Comparison of ENCODE assay signal across 10 cellular contexts in the genomic region with DNA sequence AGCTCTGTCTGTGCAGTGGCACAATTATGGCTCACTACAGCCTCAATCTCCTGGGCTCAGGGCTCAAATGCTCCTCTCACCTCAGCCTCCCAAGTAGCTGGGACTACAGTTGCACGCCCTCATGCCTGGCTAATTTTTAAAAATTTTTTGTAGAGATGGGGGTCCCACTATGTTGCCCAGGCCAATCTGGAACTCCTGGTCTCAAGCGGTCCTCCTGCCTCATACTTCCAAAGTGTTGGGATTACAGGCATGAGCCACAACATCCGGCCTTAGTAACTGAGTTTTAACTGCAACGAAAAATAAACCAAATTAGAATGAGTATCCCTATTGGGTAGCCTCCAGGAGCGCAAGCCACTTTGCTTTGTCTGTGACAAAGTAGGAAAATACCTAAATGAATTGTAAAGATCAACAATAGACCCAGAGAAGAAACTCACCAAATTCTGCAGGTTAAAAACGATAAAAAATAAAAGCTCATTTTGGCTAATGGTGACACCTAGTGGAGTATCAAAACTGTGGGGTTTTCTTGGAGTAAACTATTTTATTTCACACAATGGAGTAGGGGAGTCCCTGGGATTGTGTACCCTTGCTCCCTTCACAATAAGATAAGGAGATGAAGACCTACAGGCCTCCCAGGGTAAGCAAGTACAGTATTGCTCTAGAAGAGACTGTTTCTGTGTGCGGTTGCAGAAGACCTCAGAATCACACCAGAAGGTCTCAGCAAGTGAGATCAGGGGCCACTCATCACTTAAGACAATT. TPM values are rescaled to one million over a fixed set of nuclear protein-coding genes. Genes with fewer than 3 reads are reported as not detected.
DNase-seq lines count a peak whose midpoint lies in the region; ATAC-seq and TF ChIP-seq lines count a peak whose summit lies in the region.
"Had no signal": no experiment of that assay in that cellular context is flagged by ENCODE, and none has a peak within 500 bp of the region (broad histone marks: within the 10 kb centered on the region; RNA-seq: fewer than 3 reads in every experiment).

No MANE protein-coding gene starts in this region.

- in situ Hi-C loops in Caki2 (cut with HindIII; ENCODE audit: low pct_unique_long_range_greater_than_20kb, low sequenced_read_pairs) = no loop called here

- ATAC-seq in HG03378 (IDR thresholded peaks at IDR 0.05; ENCODE audit: unreplicated experiment) (no peak), GM21515 (IDR thresholded peaks at IDR 0.05; ENCODE audit: unreplicated experiment) (no peak), HG02763 (IDR thresholded peaks at IDR 0.05; ENCODE audit: unreplicated experiment) (no peak)

- H3K27ac ChIP-seq in SK-N-MC (no peak overlapping the region), fibroblast of lung (ENCODE audit: insufficient read depth, low read length) (no peak overlapping the region), neuronal stem cell (replicated peaks; ENCODE audit: low read length) (no peak overlapping the region)
- H3K27ac ChIP-seq: SJCRH30 had no signal

- H2AK5ac ChIP-seq in neuronal stem cell (ENCODE audit: low read depth, low read length) = no peak overlapping the region

- no peak overlapping the region for H3K18ac ChIP-seq in neuronal stem cell (ENCODE audit: low read length)

- no peak overlapping the region for H2BK12ac ChIP-seq in neuronal stem cell (ENCODE audit: low read length)

- no peak overlapping the region for H4K8ac ChIP-seq in neuronal stem cell (ENCODE audit: low read depth, low read length)

- peak; percentile 38 to 67 for TF ChIP-seq CTCF in fibroblast of lung (conservative IDR thresholded peaks at IDR 0.05 in 1 of 2, IDR thresholded peaks at IDR 0.05 in 1 of 2; ENCODE audit: low read depth in 1 of 2, low read length in 2 of 2)

- H3K23ac ChIP-seq in neuronal stem cell (ENCODE audit: low read depth, low read length, poor library complexity) = no peak overlapping the region

- no peak overlapping the region for H3K14ac ChIP-seq in neuronal stem cell (ENCODE audit: low read length)

- no peak overlapping the region for H2BK15ac ChIP-seq in neuronal stem cell (ENCODE audit: low read length)

- no peaks in the 10 kb centered on the region for H4K20me1 ChIP-seq in fibroblast of lung (ENCODE audit: control insufficient read depth, extremely low read depth, insufficient read depth, low read length)

- H3K4me2 ChIP-seq in fibroblast of lung (ENCODE audit: extremely low read depth, insufficient read depth, low read length) (no peak overlapping the region), neuronal stem cell (ENCODE audit: insufficient read depth, low read length, poor library complexity, severe bottlenecking) (no peak overlapping the region)

- peak overlapping the region; percentile 19 for H2AFZ ChIP-seq in fibroblast of lung (ENCODE audit: low read length)
- H2AFZ ChIP-seq in neuronal stem cell (ENCODE audit: low read length) = peak overlapping the region; percentile 54

- H2BK5ac ChIP-seq in neuronal stem cell (ENCODE audit: low read length) = no peak overlapping the region

- H3K79me2 ChIP-seq in fibroblast of lung (ENCODE audit: control insufficient read depth, insufficient read depth, low read length) = no peaks in the 10 kb centered on the region

- H2BK120ac ChIP-seq in neuronal stem cell (ENCODE audit: low read depth, low read length) = no peak overlapping the region

- no peaks in the 10 kb centered on the region for H3K79me1 ChIP-seq in neuronal stem cell (ENCODE audit: low read depth, low read length)

- DNase-seq in Caki2 (ENCODE audit: low read depth) (peak; percentile 52), HT1080 (ENCODE audit: low read depth) (peak; percentile 60), SK-N-MC (ENCODE audit: low read depth, low spot score) (peak; percentile 20), fibroblast of lung (ENCODE audit: low read depth in 2 of 2) (peak; percentile 26 to 63), neuronal stem cell (ENCODE audit: low spot score) (peak; percentile 26)

- H3K27me3 ChIP-seq in fibroblast of lung (ENCODE audit: control insufficient read depth, insufficient read depth, low read length) (no peaks in the 10 kb centered on the region), neuronal stem cell (ENCODE audit: control insufficient read depth in 3 of 3, insufficient read depth in 3 of 3, low read depth in 1 of 3, low read length in 3 of 3) (no peaks in the 10 kb centered on the region)

- H3K4ac ChIP-seq in neuronal stem cell (ENCODE audit: low read length) = no peak overlapping the region

- WGBS in neuronal stem cell (ENCODE audit: extremely low coverage in 2 of 2, insufficient read length in 2 of 2, insufficient replicate concordance in 1 of 2), 2 donors = no CpG with 5 or more reads among the region's 7 CpGs

- H3K9ac ChIP-seq in SK-N-MC (ENCODE audit: insufficient read length) = no peak overlapping the region
- no peak overlapping the region for H3K9ac ChIP-seq in fibroblast of lung (ENCODE audit: insufficient read depth, low read length)
- no peak overlapping the region for H3K9ac ChIP-seq in neuronal stem cell (ENCODE audit: low read depth, low read length, poor library complexity)

- H3K9me3 ChIP-seq in SK-N-MC (ENCODE audit: low read depth, low read length) (no peaks in the 10 kb centered on the region), fibroblast of lung (ENCODE audit: control insufficient read depth, insufficient read depth, low read depth, low read length) (no peaks in the 10 kb centered on the region), neuronal stem cell (replicated peaks in 1 of 2; ENCODE audit: control insufficient read depth in 2 of 2, insufficient read depth in 1 of 2, low read depth in 1 of 2, low read length in 2 of 2) (no peaks in the 10 kb centered on the region)
- H3K9me3 ChIP-seq: SJCRH30 had no signal

- no peak overlapping the region for H4K91ac ChIP-seq in neuronal stem cell (ENCODE audit: low read depth, low read length, poor library complexity)

- no peaks in the 10 kb centered on the region for H3K4me1 ChIP-seq in fibroblast of lung (ENCODE audit: control insufficient read depth, extremely low read depth, insufficient read depth, low read length)
- H3K4me1 ChIP-seq in neuronal stem cell (ENCODE audit: control insufficient read depth in 2 of 2, insufficient read depth in 1 of 2, low read depth in 1 of 2, low read length in 2 of 2) = no peaks in the 10 kb centered on the region

- H3K36me3 ChIP-seq in SK-N-MC (ENCODE audit: insufficient read depth, low read length) (no peaks in the 10 kb centered on the region), fibroblast of lung (ENCODE audit: control insufficient read depth, insufficient read depth, low read length) (no peaks in the 10 kb centered on the region), neuronal stem cell (replicated peaks in 1 of 2; ENCODE audit: control insufficient read depth in 2 of 2, insufficient read depth in 2 of 2, low read length in 2 of 2) (no peaks in the 10 kb centered on the region)
- H3K36me3 ChIP-seq: SJCRH30 had no signal

- H3K4me3 ChIP-seq in SK-N-MC = no peak overlapping the region
- no peak overlapping the region for H3K4me3 ChIP-seq in fibroblast of lung (replicated peaks in 1 of 4; ENCODE audit: control extremely low read depth in 1 of 4, insufficient read depth in 1 of 4, low read depth in 3 of 4, low read length in 4 of 4)
- no peak overlapping the region for H3K4me3 ChIP-seq in neuronal stem cell (ENCODE audit: low read length in 2 of 2)
- H3K4me3 ChIP-seq: SJCRH30 had no signal

RNA-seq across cellular contexts. Expression of a gene that starts 21.0 kb away (rescaled TPM):
- total RNA-seq in Caki2 (2014; rRNA removed; shearing (Covaris generic); ENCODE audit: low replicate concordance) = 194 and 272 TPM in 2 replicates
- total RNA-seq in HT1080 (2014; rRNA removed; shearing (Covaris generic)) = 13.9 and 15.0 TPM in 2 replicates
- polyA plus RNA-seq in HT1080 (2015; cell fraction: cytosol; rRNA removed) = 12.3 and 13.9 TPM in 2 replicates
- polyA plus RNA-seq in HT1080 (2015; cell fraction: nucleus; rRNA removed) = 16.2 and 16.8 TPM in 2 replicates
- 41.9 and 48.4 TPM in 2 replicates for total RNA-seq in fibroblast of lung
- 30.6 and 42.3 TPM in 2 replicates for polyA plus RNA-seq in fibroblast of lung
- 23.2 and 31.1 TPM in 2 replicates for polyA plus RNA-seq in fibroblast of lung (2012)
- polyA minus RNA-seq in fibroblast of lung (ENCODE audit: low replicate concordance) = 18.2 and 22.0 TPM in 2 replicates
- polyA plus RNA-seq in neuronal stem cell (2013, experiment 1 of 2) = 0.43 TPM
- polyA plus RNA-seq in neuronal stem cell (2013, experiment 2 of 2) = 0.46 TPM
- total RNA-seq: mononuclear cell had no signal
